Comparison of ENCODE assay signal across 8 cellular contexts in genomic region chr13:19618925-19619324, GRCh38. TPM values are rescaled to one million over a fixed set of nuclear protein-coding genes. Genes with fewer than 3 reads are reported as not detected.
DNase-seq lines count a peak whose midpoint lies in the region; ATAC-seq and TF ChIP-seq lines count a peak whose summit lies in the region.

No MANE protein-coding gene starts in this region.

- ATAC-seq in T-helper 17 cell (peak; percentile 59), HG03520 (IDR thresholded peaks at IDR 0.05; ENCODE audit: unreplicated experiment) (no peak), HG03196 (IDR thresholded peaks at IDR 0.05; ENCODE audit: unreplicated experiment) (no peak)

- DNase-seq in EL = peak; percentile 32
- DNase-seq in HFFc6 = peak; percentile 32
- no peak for DNase-seq in T-helper 17 cell
- DNase-seq in kidney glomerular epithelial cell (lab: John Stamatoyannopoulos, UW) = peak; percentile 6
- no peak for DNase-seq in medulla oblongata (ENCODE audit: extremely low spot score)
- no peak for DNase-seq in Ammon's horn (ENCODE audit: low spot score)

- H3K4me1 Mint-ChIP-seq in HFFc6 (ENCODE audit: low read depth) (no peaks in the 10 kb centered on the region), T-helper 17 cell (peaks cover 2% of the 10 kb centered on the region)

- H3K9me3 ChIP-seq in T-helper 17 cell (ENCODE audit: control insufficient read depth, low read length, poor library complexity, severe bottlenecking) = no peaks in the 10 kb centered on the region

- H3K27me3 Mint-ChIP-seq in HFFc6 (ENCODE audit: insufficient read depth) = no peaks in the 10 kb centered on the region
- peaks cover 54% of the 10 kb centered on the region for H3K27me3 Mint-ChIP-seq in T-helper 17 cell

- H3K36me3 Mint-ChIP-seq in HFFc6 (ENCODE audit: low read depth) = no peaks in the 10 kb centered on the region; the same call in 1 of the 2 replicates
- H3K36me3 Mint-ChIP-seq in T-helper 17 cell (ENCODE audit: low read depth) = peaks cover 13% of the 10 kb centered on the region

- H3K27ac Mint-ChIP-seq in HFFc6 (no peak overlapping the region), T-helper 17 cell (no peak overlapping the region)

- H3K4me3 Mint-ChIP-seq in HFFc6 (no peak overlapping the region), T-helper 17 cell (no peak overlapping the region)

- TF ChIP-seq CTCF in HFFc6 (IDR thresholded peaks at IDR 0.05) = peak; percentile 84

- no peaks in the 10 kb centered on the region for H3K9me3 Mint-ChIP-seq in HFFc6

RNA-seq across cellular contexts. Expression of gene MPHOSPH8, which starts 14.5 kb away (rescaled TPM):
- total RNA-seq in HFFc6 (2021; fragmentation: NEBNext Ultra II Directional; extraction: Animal tissue kit (Norgen Biotek cat#: 25700)) = 10 to 100 TPM; 19.2 to 23.7 (median 20.7) TPM
- total RNA-seq in T-helper 17 cell = 10 to 100 TPM; 40.3 to 56.5 TPM

RNA-seq across cellular contexts. Expression of gene TPTE2, which starts 57.6 kb away (rescaled TPM):
- under 1 TPM in 1 of 6 experiments, not detected in 5; 0.09 TPM for total RNA-seq in HFFc6 (2021; fragmentation: NEBNext Ultra II Directional; extraction: Animal tissue kit (Norgen Biotek cat#: 25700))
- total RNA-seq in T-helper 17 cell = under 1 TPM in 1 of 2 donors, not detected in 1; 0.22 TPM

Comparison
In these comparisons a context has a peak if more than half of its experiments do, and no peak if none do; other contexts are left out.
1. DNase-seq: peak in EL (single experiment), HFFc6 (single experiment) and kidney glomerular epithelial cell (single experiment); none in T-helper 17 cell (0 of 3), medulla oblongata (single experiment) and Ammon's horn (single experiment).